In the genomic region with DNA sequence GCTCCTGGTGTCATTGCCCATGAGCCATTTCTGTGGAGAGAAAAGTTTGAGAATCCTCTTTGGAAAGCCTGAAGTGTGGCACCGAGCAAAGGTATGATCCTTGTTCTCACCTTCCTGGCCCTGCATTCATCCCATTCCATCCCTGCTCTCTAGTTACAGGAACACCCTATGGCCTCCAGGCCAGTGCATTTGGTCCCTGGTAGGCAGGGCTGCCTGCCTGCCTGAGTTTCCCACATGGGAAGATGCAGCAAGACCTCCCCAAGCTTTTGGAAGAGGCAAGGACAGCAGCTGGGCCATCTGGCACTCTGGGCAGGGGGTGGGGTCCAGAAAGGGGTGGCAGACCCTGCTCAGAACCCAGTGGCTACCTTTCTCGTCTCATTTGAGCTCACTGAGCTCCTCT, we compare ENCODE assay signal across 33 cellular contexts.
"Had no signal": no experiment of that assay in that cellular context is flagged by ENCODE, and none has a peak within 500 bp of the region (broad histone marks: within the 10 kb centered on the region; RNA-seq: fewer than 3 reads in every experiment).

No MANE protein-coding gene starts in this region.

- DNase-seq: activated CD4-positive, alpha-beta T cell treated with anti-CD3 and anti-CD28 coated beads, Interleukin-2, amount 10 ng/mL, durations not matched to agents 24 days and 14 days; activated CD4-positive, alpha-beta T cell treated with anti-CD3 and anti-CD28 coated beads, Interleukin-2, amount 50 U/mL, for 4 hours; activated CD8-positive, alpha-beta T cell treated with anti-CD3 and anti-CD28 coated beads for 36 hours; activated effector memory CD4-positive, alpha-beta T cell treated with anti-CD3 and anti-CD28 coated beads, Interleukin-2, amount 50 U/mL, for 16 hours; activated naive CD4-positive, alpha-beta T cell; activated naive CD4-positive, alpha-beta T cell treated with anti-CD3 and anti-CD28 coated beads, Interleukin-2, amount 50 U/mL, for 16 hours; activated naive CD8-positive, alpha-beta T cell treated with anti-CD3 and anti-CD28 coated beads for 36 hours; activated T-cell treated with anti-CD3 and anti-CD28 coated beads, Interleukin-2, amount 50 U/mL, for 1 hour; activated T-cell treated with anti-CD3 and anti-CD28 coated beads, Interleukin-2, amount 50 U/mL, for 72 hours; amniotic stem cell; aorta; brain microvascular endothelial cell; central memory CD4-positive, alpha-beta T cell; NCI-H1092 treated with DMSO at 0.1 percent for 48 hours; NCI-H1417; NCI-H146; NCI-H187; NCI-H2029 treated with DMSO at 0.1 percent for 48 hours; NCI-H2107; NCI-H2171; NCI-H510A; NCI-H69; NK-92 treated with Interleukin-12 subunit alpha and Interleukin-12 subunit beta, amount 100 ng/mL, for 24 hours; PC-3; Peyer's patch; RPMI8226; SHP77 treated with DMSO at 0.1 percent for 48 hours; SK-N-SH; T-cell; T-helper 2 cell; T-helper 9 cell had no signal

- H3K4me2 ChIP-seq: SK-N-SH had no signal

- H3K4me3 ChIP-seq: K562, Peyer's patch, SJSA1 had no signal

- H3K36me3 ChIP-seq: brain microvascular endothelial cell, Peyer's patch, SJSA1 had no signal

- H3K27ac ChIP-seq: brain microvascular endothelial cell, Peyer's patch, SJSA1 had no signal

- H3K4me1 ChIP-seq: SJSA1 had no signal

- H3K27me3 ChIP-seq: brain microvascular endothelial cell, Peyer's patch, SJSA1 had no signal

- H3K9ac ChIP-seq: SK-N-SH had no signal

- FAIRE-seq: K562 had no signal

- H3K9me3 ChIP-seq: Peyer's patch, SJSA1, SK-N-SH had no signal
